In genomic region chr1:53344921-53345838, GRCh38 we compare ENCODE assay signal across 9 cellular contexts. TPM values are rescaled to one million over a fixed set of nuclear protein-coding genes. Genes with fewer than 3 reads are reported as not detected.
DNase-seq lines count a peak whose midpoint lies in the region; ATAC-seq and TF ChIP-seq lines count a peak whose summit lies in the region.
"Had no signal": no experiment of that assay in that cellular context is flagged by ENCODE, and none has a peak within 500 bp of the region (broad histone marks: within the 10 kb centered on the region; RNA-seq: fewer than 3 reads in every experiment).

No MANE protein-coding gene starts in this region.

- H3K4me1 Mint-ChIP-seq in type B pancreatic cell (ENCODE audit: unreplicated experiment) = no peaks in the 10 kb centered on the region
- no peaks in the 10 kb centered on the region for H3K4me1 Mint-ChIP-seq in naive thymus-derived CD8-positive, alpha-beta T cell

- peaks cover 4% of the 10 kb centered on the region for H3K27me3 Mint-ChIP-seq in type B pancreatic cell
- peaks cover 0 to 1% (median 0%) of the 10 kb centered on the region in 5 donors for H3K27me3 Mint-ChIP-seq in naive thymus-derived CD8-positive, alpha-beta T cell
- H3K27me3 Mint-ChIP-seq: T-helper 17 cell had no signal

- no peaks in the 10 kb centered on the region for H3K9me3 Mint-ChIP-seq in type B pancreatic cell
- no peaks in the 10 kb centered on the region for H3K9me3 Mint-ChIP-seq in naive thymus-derived CD8-positive, alpha-beta T cell

- POLR2A ChIA-PET in naive thymus-derived CD8-positive, alpha-beta T cell (lab: Charles Lee) = no interaction called here

- no peak overlapping the region for H3K4me3 Mint-ChIP-seq in type B pancreatic cell
- H3K4me3 Mint-ChIP-seq in naive thymus-derived CD8-positive, alpha-beta T cell = no peak overlapping the region
- H3K4me3 Mint-ChIP-seq: T-helper 17 cell had no signal

- H3K36me3 Mint-ChIP-seq in type B pancreatic cell = no peaks in the 10 kb centered on the region
- no peaks in the 10 kb centered on the region for H3K36me3 Mint-ChIP-seq in naive thymus-derived CD8-positive, alpha-beta T cell

- H3K27ac Mint-ChIP-seq in type B pancreatic cell = no peak overlapping the region
- peak overlapping the region in 1 of 10 donors; percentile 36 for H3K27ac Mint-ChIP-seq in naive thymus-derived CD8-positive, alpha-beta T cell
- H3K27ac Mint-ChIP-seq: T-helper 17 cell had no signal

- peak; percentile 84 for ATAC-seq in GM21825 (IDR thresholded peaks at IDR 0.05; ENCODE audit: unreplicated experiment)
- peak; percentile 91 for ATAC-seq in HG03565 (IDR thresholded peaks at IDR 0.05; ENCODE audit: unreplicated experiment)
- ATAC-seq in naive thymus-derived CD8-positive, alpha-beta T cell = no peak
- ATAC-seq: T-helper 17 cell had no signal

- no peak for TF ChIP-seq CTCF in type B pancreatic cell (conservative IDR thresholded peaks at IDR 0.05)

- peak; percentile 33 for DNase-seq in activated effector memory CD4-positive, alpha-beta T cell treated with anti-CD3 and anti-CD28 coated beads, Interleukin-2, amount 50 U/mL, for 16 hours
- no peak for DNase-seq in activated effector memory CD4-positive, alpha-beta T cell treated with Interleukin-2 at 50 U/mL for 16 hours
- peak; percentile 43 for DNase-seq in type B pancreatic cell (ENCODE audit: extremely low spot score, unreplicated experiment)
- no peak for DNase-seq in DMS153 (lab: John Stamatoyannopoulos, UW)
- DNase-seq in naive thymus-derived CD8-positive, alpha-beta T cell = no peak
- DNase-seq in stimulated activated CD4-positive, alpha-beta T cell treated with anti-CD3 and anti-CD28 coated beads, Interleukin-12 subunit alpha, Interleukin-12 subunit beta, amount 100 ng/mL, for 4 hours = no peak
- DNase-seq: T-helper 17 cell had no signal

RNA-seq across cellular contexts. Expression of gene LRP8, which starts 17.3 kb away (rescaled TPM):
- 7.1 and 16.5 TPM in 2 replicates for total RNA-seq in type B pancreatic cell (ENCODE audit: low replicate concordance)
- 10 to 100 TPM; 11.4 to 11.7 TPM for total RNA-seq in naive thymus-derived CD8-positive, alpha-beta T cell
- 1 to 10 TPM in 2 of 3 donors, under 1 TPM in 1; 0.75 to 1.4 (median 1.3) TPM for polyA plus RNA-seq in naive thymus-derived CD8-positive, alpha-beta T cell

Comparison
In these comparisons a context has a peak if more than half of its experiments do, and no peak if none do; other contexts are left out.
1. DNase-seq: peak in activated effector memory CD4-positive, alpha-beta T cell treated with anti-CD3 and anti-CD28 coated beads, Interleukin-2, amount 50 U/mL, for 16 hours (single experiment) and type B pancreatic cell (single experiment); none in activated effector memory CD4-positive, alpha-beta T cell treated with Interleukin-2 at 50 U/mL for 16 hours (single experiment), DMS153 (single experiment), naive thymus-derived CD8-positive, alpha-beta T cell (0 of 10) and stimulated activated CD4-positive, alpha-beta T cell treated with anti-CD3 and anti-CD28 coated beads, Interleukin-12 subunit alpha, Interleukin-12 subunit beta, amount 100 ng/mL, for 4 hours (single experiment).
2. ATAC-seq: peak in GM21825 (single experiment) and HG03565 (single experiment); none in naive thymus-derived CD8-positive, alpha-beta T cell (0 of 2).